1 cellular context compared by ENCODE assay signal in genomic region chr12:70644836-70645235, GRCh38.
TF ChIP-seq lines count a peak whose summit lies in the region.

No MANE protein-coding gene starts in this region.

TF ChIP-seq in K562, 482 proteins besides CTCF, POLR2A, EP300 and RAD21 (continued from another document):
- TF ChIP-seq ZC3H8 (IDR thresholded peaks at IDR 0.05) (no peak), ZC3H4 (CRISPR knock-in tag; IDR thresholded peaks at IDR 0.05; ENCODE audit: borderline replicate concordance) (no peak)
